Comparison of ENCODE assay signal across 8 cellular contexts in the genomic region with DNA sequence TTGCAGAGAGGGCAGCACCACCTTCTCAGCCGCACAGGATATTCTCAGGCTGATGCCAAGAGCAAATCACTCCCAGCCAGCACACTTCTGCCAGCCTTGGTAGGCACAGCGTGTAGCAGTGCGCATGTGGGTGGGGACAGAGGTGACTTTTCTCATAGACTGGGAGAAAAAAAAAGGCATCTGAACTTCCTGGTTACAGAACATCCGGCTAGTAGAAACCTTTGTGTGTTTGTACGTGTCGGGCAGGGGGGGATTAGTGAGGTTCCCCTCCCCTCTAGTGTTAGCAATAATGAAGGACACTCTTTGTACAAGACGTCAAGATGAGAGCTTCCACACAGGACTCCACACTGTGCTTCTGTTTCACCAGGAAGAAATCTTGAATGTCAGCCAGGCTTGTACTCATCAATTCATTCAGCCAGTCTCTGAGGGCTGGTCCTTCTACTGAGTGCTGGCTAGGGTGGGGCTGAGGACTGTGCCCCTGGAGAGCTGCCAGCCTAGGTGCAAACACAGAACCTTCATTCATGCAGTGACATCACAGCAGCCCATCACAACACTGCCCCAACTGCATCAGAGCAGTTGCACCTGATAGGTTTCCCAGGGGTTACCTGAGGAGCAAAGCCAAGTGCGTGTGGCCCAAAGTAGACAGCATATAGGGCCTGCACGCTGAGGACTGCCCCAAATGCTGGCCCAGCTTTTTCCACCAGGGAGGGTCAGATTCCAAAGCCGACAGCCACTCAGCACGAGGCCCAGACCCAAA. TPM values are rescaled to one million over a fixed set of nuclear protein-coding genes. Genes with fewer than 3 reads are reported as not detected.
DNase-seq lines count a peak whose midpoint lies in the region; ATAC-seq and TF ChIP-seq lines count a peak whose summit lies in the region.

No MANE protein-coding gene starts in this region.

- intact Hi-C loops in Panc1 (cut with micrococcal nuclease; ENCODE audit: unreplicated experiment): no loop called here
- intact Hi-C loops in posterior vena cava (cut with DNase I): no loop called here

- TF ChIP-seq CTCF in Panc1 (IDR thresholded peaks at IDR 0.05): no peak

- CTCF ChIA-PET in Panc1 (lab: Charles Lee): no interaction called here

- peak overlapping the region; percentile 15; the same call in 1 of the 2 replicates for H3K27ac ChIP-seq in Panc1 (ENCODE audit: low read length)

- peak; percentile 47 for DNase-seq in GM03348 (ENCODE audit: low spot score)
- DNase-seq in Panc1 (ENCODE audit: low read depth, low spot score): no peak
- peak; percentile 17 for DNase-seq in dermis blood vessel endothelial cell
- DNase-seq in posterior vena cava (ENCODE audit: low spot score): peak; percentile 76
- DNase-seq in GOT3 (lab: John Stamatoyannopoulos, UW): no peak

- ATAC-seq in Panc1 (peak; percentile 64), HG02610 (IDR thresholded peaks at IDR 0.05; ENCODE audit: unreplicated experiment) (no peak), GM21526 (IDR thresholded peaks at IDR 0.05; ENCODE audit: low FRiP score, unreplicated experiment) (no peak), HG02623 (IDR thresholded peaks at IDR 0.05; ENCODE audit: unreplicated experiment) (no peak)

- in situ Hi-C loops in Panc1 (cut with HindIII; ENCODE audit: low pct_unique_long_range_greater_than_20kb, low sequenced_read_pairs): no loop called here

- no peaks in the 10 kb centered on the region for H3K27me3 ChIP-seq in Panc1 (ENCODE audit: control insufficient read depth, insufficient read depth, low read length)

- H3K9me3 ChIP-seq in Panc1 (ENCODE audit: control insufficient read depth, insufficient read depth, low read depth, low read length): no peaks in the 10 kb centered on the region

- POLR2A ChIA-PET in Panc1 (lab: Charles Lee): no interaction called here

- no TSS peak for BruUV-seq in Panc1 (replicated peaks; lab: Mats Ljungman, UMichigan)

- no peak overlapping the region for H3K4me3 ChIP-seq in Panc1 (ENCODE audit: low read depth in 2 of 2, low read length in 2 of 2)

- peaks cover 13% of the 10 kb centered on the region for H3K4me1 ChIP-seq in Panc1 (ENCODE audit: control insufficient read depth, insufficient read depth, low read length)

- H3K36me3 ChIP-seq in Panc1 (ENCODE audit: control insufficient read depth, insufficient read depth, low read length): no peaks in the 10 kb centered on the region

RNA-seq across cellular contexts. Expression of gene SLC25A5, which starts 34.7 kb away (rescaled TPM):
- 709 TPM for total RNA-seq in Panc1 (2021; ENCODE audit: unreplicated experiment)
- 805 TPM for polyA plus RNA-seq in Panc1 (2012; ENCODE audit: insufficient read length)
- total RNA-seq in dermis blood vessel endothelial cell: 221 and 297 TPM in 2 replicates
- 100 to 1,000 TPM; 134 to 150 TPM for total RNA-seq in posterior vena cava

Comparison
In these comparisons a context has a peak if more than half of its experiments do, and no peak if none do; other contexts are left out.
1. DNase-seq: peak in GM03348 (single experiment), dermis blood vessel endothelial cell (single experiment) and posterior vena cava (single experiment); none in Panc1 (single experiment) and GOT3 (single experiment).